In genomic region chr3:113287818-113288648, GRCh38 we compare ENCODE assay signal across 8 cellular contexts.
DNase-seq lines count a peak whose midpoint lies in the region; ATAC-seq and TF ChIP-seq lines count a peak whose summit lies in the region.

No MANE protein-coding gene starts in this region.

- TF ChIP-seq CTCF in left lung (IDR thresholded peaks at IDR 0.05), result peak; percentile 83 to 97

- no peaks in the 10 kb centered on the region for H3K27me3 ChIP-seq in left lung

- no peaks in the 10 kb centered on the region for H3K9me3 ChIP-seq in left lung

- no peaks in the 10 kb centered on the region for H3K36me3 ChIP-seq in left lung

- intact Hi-C loops in left lung (cut with DNase I), result loop anchor here (5.0 to 10.0 kb wide), 3 partner anchors 151 to 246 kb away; no protein-coding TSS in a partner anchor

- peak; percentile 27 to 43 for DNase-seq in activated CD4-positive, alpha-beta T cell treated with anti-CD3 and anti-CD28 coated beads for 24 hours (ENCODE audit: low read depth in 2 of 2)
- DNase-seq in activated CD4-positive, alpha-beta T cell treated with anti-CD3 and anti-CD28 coated beads for 1 hour, result no peak
- DNase-seq in NCI-H1436 (lab: John Stamatoyannopoulos, UW) (peak; percentile 65), T-helper 2 cell (peak in 3 of 5 experiments; percentile 6 to 38 (median 16)), cerebellar cortex (ENCODE audit: low spot score) (peak; percentile 85), left lung (no peak), UCSD-AML1 (lab: John Stamatoyannopoulos, UW; ENCODE audit: unreplicated experiment) (no peak)
- peak in 2 of 3 donors; percentile 20 to 29 for DNase-seq in stimulated activated CD4-positive, alpha-beta T cell treated with anti-CD3 and anti-CD28 coated beads, TNF-alpha, amount 100 ng/mL, for 48 hours (ENCODE audit: low read depth in 3 of 3)

- no peak overlapping the region for H3K27ac ChIP-seq in left lung

- H3K4me3 ChIP-seq in left lung, result no peak overlapping the region

- peaks cover 0 to 7% of the 10 kb centered on the region in 2 donors for H3K4me1 ChIP-seq in left lung

- ATAC-seq in left lung, result peak; percentile 85

Comparison
In these comparisons a context has a peak if more than half of its experiments do, and no peak if none do; other contexts are left out.
1. DNase-seq: peak in activated CD4-positive, alpha-beta T cell treated with anti-CD3 and anti-CD28 coated beads for 24 hours (2 of 2), NCI-H1436 (single experiment), T-helper 2 cell (3 of 5), cerebellar cortex (single experiment) and stimulated activated CD4-positive, alpha-beta T cell treated with anti-CD3 and anti-CD28 coated beads, TNF-alpha, amount 100 ng/mL, for 48 hours (2 of 3); none in activated CD4-positive, alpha-beta T cell treated with anti-CD3 and anti-CD28 coated beads for 1 hour (single experiment), left lung (0 of 2) and UCSD-AML1 (single experiment).